ENCODE assay signal across 8 cellular contexts in genomic region chr1:183841950-183842816, GRCh38. TPM values are rescaled to one million over a fixed set of nuclear protein-coding genes. Genes with fewer than 3 reads are reported as not detected.
DNase-seq lines count a peak whose midpoint lies in the region; ATAC-seq and TF ChIP-seq lines count a peak whose summit lies in the region.

No MANE protein-coding gene starts in this region.

- peaks cover 11 to 14% of the 10 kb centered on the region in 2 donors for H3K4me1 Mint-ChIP-seq in natural killer cell
- H3K4me1 Mint-ChIP-seq in CD8-positive, alpha-beta T cell (ENCODE audit: low read depth): peaks cover 8% of the 10 kb centered on the region

- peaks cover 0 to 6% of the 10 kb centered on the region in 2 donors for H3K27me3 Mint-ChIP-seq in natural killer cell (ENCODE audit: low read depth in 2 of 2)
- H3K27me3 Mint-ChIP-seq in CD8-positive, alpha-beta T cell (ENCODE audit: low read depth): no peaks in the 10 kb centered on the region

- no peaks in the 10 kb centered on the region for H3K36me3 Mint-ChIP-seq in natural killer cell
- no peaks in the 10 kb centered on the region for H3K36me3 Mint-ChIP-seq in CD8-positive, alpha-beta T cell

- DNase-seq in AG10803 (ENCODE audit: low read depth) (peak; percentile 98), SJCRH30 (peak; percentile 6 to 42), natural killer cell (no peak), cerebellum (ENCODE audit: low spot score) (no peak)
- no peak for DNase-seq in CD8-positive, alpha-beta T cell

- H3K27ac ChIP-seq in SJCRH30 (no peak overlapping the region), duodenal mucosa (ENCODE audit: low read depth, low read length) (peak overlapping the region; percentile 59)
- no peak overlapping the region for H3K27ac ChIP-seq in CD8-positive, alpha-beta T cell (ENCODE audit: low read depth, low read length)

- H3K9ac ChIP-seq in duodenal mucosa (ENCODE audit: low read depth in 1 of 2, low read length in 2 of 2): peak overlapping the region in 1 of 2 donors; percentile 4

- POLR2A ChIA-PET in CD8-positive, alpha-beta T cell (lab: Charles Lee): no interaction called here

- H3K27me3 ChIP-seq in SJCRH30 (no peaks in the 10 kb centered on the region), duodenal mucosa (ENCODE audit: control insufficient read depth in 1 of 2, insufficient read depth in 2 of 2, low read length in 2 of 2) (no peaks in the 10 kb centered on the region)
- H3K27me3 ChIP-seq in CD8-positive, alpha-beta T cell (ENCODE audit: insufficient read depth, low read length): no peaks in the 10 kb centered on the region

- H3K4me3 ChIP-seq in AG10803 (ENCODE audit: low read length) (peak overlapping the region; percentile 34), SJCRH30 (no peak overlapping the region), duodenal mucosa (ENCODE audit: low read depth in 1 of 2, low read length in 2 of 2) (no peak overlapping the region)
- no peak overlapping the region for H3K4me3 ChIP-seq in CD8-positive, alpha-beta T cell (ENCODE audit: low read depth, low read length)

- no peaks in the 10 kb centered on the region for H3K9me3 ChIP-seq in SJCRH30 (replicated peaks)
- no peaks in the 10 kb centered on the region for H3K9me3 ChIP-seq in duodenal mucosa (ENCODE audit: control insufficient read depth in 1 of 2, low read length in 2 of 2)
- no peaks in the 10 kb centered on the region for H3K9me3 ChIP-seq in CD8-positive, alpha-beta T cell (ENCODE audit: low read length)

- intact Hi-C loops in natural killer cell (cut with micrococcal nuclease): no loop called here
- intact Hi-C loops in CD8-positive, alpha-beta T cell (cut with DNase I, micrococcal nuclease): no loop called here

- TF ChIP-seq CTCF in AG10803 (conservative IDR thresholded peaks at IDR 0.05; ENCODE audit: low read length) (no peak), natural killer cell (IDR thresholded peaks at IDR 0.05) (no peak)
- TF ChIP-seq CTCF in CD8-positive, alpha-beta T cell (IDR thresholded peaks at IDR 0.05): no peak

- CTCF ChIA-PET in CD8-positive, alpha-beta T cell (lab: Charles Lee): no interaction called here

- H3K4me3 Mint-ChIP-seq in natural killer cell: no peak overlapping the region
- no peak overlapping the region for H3K4me3 Mint-ChIP-seq in CD8-positive, alpha-beta T cell

- H3K9me3 Mint-ChIP-seq in natural killer cell: no peaks in the 10 kb centered on the region
- H3K9me3 Mint-ChIP-seq in CD8-positive, alpha-beta T cell: no peaks in the 10 kb centered on the region

- peak; percentile 86 for ATAC-seq in GM18870 (IDR thresholded peaks at IDR 0.05; ENCODE audit: unreplicated experiment)
- ATAC-seq in HG03066 (IDR thresholded peaks at IDR 0.05; ENCODE audit: low read depth, unreplicated experiment): peak; percentile 91
- ATAC-seq in natural killer cell: peak in 2 of 3 donors; percentile 59 to 64
- no peak for ATAC-seq in CD8-positive, alpha-beta T cell

- no peaks in the 10 kb centered on the region for H3K36me3 ChIP-seq in SJCRH30
- no peaks in the 10 kb centered on the region for H3K36me3 ChIP-seq in duodenal mucosa (ENCODE audit: control insufficient read depth in 1 of 2, insufficient read depth in 2 of 2, low read length in 2 of 2)
- H3K36me3 ChIP-seq in CD8-positive, alpha-beta T cell (ENCODE audit: insufficient read depth, low read length): no peaks in the 10 kb centered on the region

- H3K4me1 ChIP-seq in SJCRH30: peaks cover 15% of the 10 kb centered on the region
- H3K4me1 ChIP-seq in duodenal mucosa (ENCODE audit: control insufficient read depth in 1 of 2, insufficient read depth in 2 of 2, low read length in 2 of 2): peaks cover 4 to 11% of the 10 kb centered on the region in 2 donors
- peaks cover 12% of the 10 kb centered on the region for H3K4me1 ChIP-seq in CD8-positive, alpha-beta T cell (ENCODE audit: insufficient read depth, low read length)

- H3K27ac Mint-ChIP-seq in natural killer cell: no peak overlapping the region
- no peak overlapping the region for H3K27ac Mint-ChIP-seq in CD8-positive, alpha-beta T cell

RNA-seq across cellular contexts. Expression of gene RGL1, which starts 37.3 kb away (rescaled TPM):
- 0.32 and 0.35 TPM in 2 replicates for total RNA-seq in SJCRH30 (2014; rRNA removed; shearing (Covaris generic))
- total RNA-seq in natural killer cell: under 1 TPM; 0.16 to 0.52 (median 0.40) TPM
- 27.2 TPM for total RNA-seq in cerebellum
- total RNA-seq in CD8-positive, alpha-beta T cell: under 1 TPM; 0.83 to 0.84 TPM

Comparison
In these comparisons a context has a peak if more than half of its experiments do, and no peak if none do; other contexts are left out.
1. DNase-seq: peak in AG10803 (single experiment) and SJCRH30 (2 of 2); none in natural killer cell (single experiment), cerebellum (single experiment) and CD8-positive, alpha-beta T cell (0 of 7).
2. RNA of gene RGL1, which starts 37.3 kb away (total RNA-seq): 27.2 TPM in cerebellum (single experiment); 0.83 to 0.84 TPM in CD8-positive, alpha-beta T cell, 0.16 to 0.52 TPM in natural killer cell and 0.32 to 0.35 TPM in SJCRH30; every median in the first group is over 10 times any median in the second.